20 cellular contexts compared by ENCODE assay signal in genomic region chr7:584820-585219, GRCh38.
DNase-seq lines count a peak whose midpoint lies in the region; ATAC-seq lines count a peak whose summit lies in the region.
"Had no signal": no experiment of that assay in that cellular context is flagged by ENCODE, and none has a peak within 500 bp of the region (broad histone marks: within the 10 kb centered on the region; RNA-seq: fewer than 3 reads in every experiment).

No MANE protein-coding gene starts in this region.

- H3K36me3 Mint-ChIP-seq in activated naive CD4-positive, alpha-beta T cell treated with anti-CD3 and anti-CD28 coated beads, Interleukin-2, amount 50 U/mL, for 24 hours = peaks cover 27% of the 10 kb centered on the region
- H3K36me3 Mint-ChIP-seq in activated naive CD8-positive, alpha-beta T cell = peaks cover 30% of the 10 kb centered on the region
- H3K36me3 Mint-ChIP-seq in stimulated activated memory B cell treated with anti-CD40 and anti-IgM and Interleukin-4, amounts not matched to agents 10 μg/mL and 1 μg/mL and 100 μg/mL, for 72 hours = peaks cover 60% of the 10 kb centered on the region

- peak overlapping the region; percentile 77 for H3K27ac ChIP-seq in KOPT-K1 (ENCODE audit: low read depth, low read length, poor library complexity, severe bottlenecking)
- H3K27ac ChIP-seq: ovary, thyroid gland had no signal

- no peak for ATAC-seq in stimulated activated memory B cell treated with anti-CD40 and anti-IgM and Interleukin-4, amounts not matched to agents 10 μg/mL and 1 μg/mL and 100 μg/mL, for 72 hours
- no peak for ATAC-seq in HG03097 (IDR thresholded peaks at IDR 0.05; ENCODE audit: low FRiP score, unreplicated experiment)
- no peak for ATAC-seq in HG03025 (IDR thresholded peaks at IDR 0.05; ENCODE audit: low FRiP score, unreplicated experiment)

- H3K4me1 Mint-ChIP-seq in activated naive CD4-positive, alpha-beta T cell treated with anti-CD3 and anti-CD28 coated beads, Interleukin-2, amount 50 U/mL, for 24 hours = peaks cover 35% of the 10 kb centered on the region
- peaks cover 45% of the 10 kb centered on the region for H3K4me1 Mint-ChIP-seq in activated naive CD8-positive, alpha-beta T cell (ENCODE audit: low read depth)
- H3K4me1 Mint-ChIP-seq in stimulated activated memory B cell treated with anti-CD40 and anti-IgM and Interleukin-4, amounts not matched to agents 10 μg/mL and 1 μg/mL and 100 μg/mL, for 72 hours = peaks cover 22% of the 10 kb centered on the region
- H3K4me1 Mint-ChIP-seq: endodermal cell had no signal

- peaks cover 5% of the 10 kb centered on the region for H3K9me3 Mint-ChIP-seq in activated naive CD4-positive, alpha-beta T cell treated with anti-CD3 and anti-CD28 coated beads, Interleukin-2, amount 50 U/mL, for 24 hours
- peaks cover 7% of the 10 kb centered on the region for H3K9me3 Mint-ChIP-seq in activated naive CD8-positive, alpha-beta T cell (ENCODE audit: low read depth)
- peaks cover 22% of the 10 kb centered on the region for H3K9me3 Mint-ChIP-seq in stimulated activated memory B cell treated with anti-CD40 and anti-IgM and Interleukin-4, amounts not matched to agents 10 μg/mL and 1 μg/mL and 100 μg/mL, for 72 hours

- H3K4me3 Mint-ChIP-seq in activated naive CD4-positive, alpha-beta T cell treated with anti-CD3 and anti-CD28 coated beads, Interleukin-2, amount 50 U/mL, for 24 hours = peak overlapping the region; percentile 95
- H3K4me3 Mint-ChIP-seq in activated naive CD8-positive, alpha-beta T cell = peak overlapping the region; percentile 93
- no peak overlapping the region for H3K4me3 Mint-ChIP-seq in stimulated activated memory B cell treated with anti-CD40 and anti-IgM and Interleukin-4, amounts not matched to agents 10 μg/mL and 1 μg/mL and 100 μg/mL, for 72 hours
- H3K4me3 Mint-ChIP-seq: endodermal cell, naive B cell had no signal

- peaks cover 66% of the 10 kb centered on the region; the same call in 1 of the 2 replicates for H3K36me3 ChIP-seq in KOPT-K1 (ENCODE audit: insufficient read depth, low read length)
- H3K36me3 ChIP-seq: ovary, thyroid gland had no signal

- H3K9me3 ChIP-seq in KOPT-K1 (ENCODE audit: insufficient read depth, low read length, poor library complexity, severe bottlenecking) = peaks cover 13% of the 10 kb centered on the region
- H3K9me3 ChIP-seq: ovary, thyroid gland had no signal

- no peaks in the 10 kb centered on the region for H3K27me3 Mint-ChIP-seq in activated naive CD4-positive, alpha-beta T cell treated with anti-CD3 and anti-CD28 coated beads, Interleukin-2, amount 50 U/mL, for 24 hours
- H3K27me3 Mint-ChIP-seq in activated naive CD8-positive, alpha-beta T cell = no peaks in the 10 kb centered on the region
- H3K27me3 Mint-ChIP-seq in stimulated activated memory B cell treated with anti-CD40 and anti-IgM and Interleukin-4, amounts not matched to agents 10 μg/mL and 1 μg/mL and 100 μg/mL, for 72 hours = no peaks in the 10 kb centered on the region
- H3K27me3 Mint-ChIP-seq: naive B cell had no signal

- DNase-seq in activated naive CD4-positive, alpha-beta T cell treated with anti-CD3 and anti-CD28 coated beads, Interleukin-2, amount 50 U/mL, for 16 hours = no peak
- no peak for DNase-seq in COLO829 (ENCODE audit: low spot score)
- DNase-seq: COR-L47, DMS79 treated with DMSO at 0.1 percent for 48 hours, endodermal cell, glutamatergic neuron, mesendoderm, MM.1S, naive B cell, NCI-H1436, NCI-H526, ovary, SHP77 had no signal

- peak overlapping the region; percentile 98 for H3K27ac Mint-ChIP-seq in activated naive CD4-positive, alpha-beta T cell treated with anti-CD3 and anti-CD28 coated beads, Interleukin-2, amount 50 U/mL, for 24 hours
- peak overlapping the region; percentile 97 for H3K27ac Mint-ChIP-seq in activated naive CD8-positive, alpha-beta T cell
- peak overlapping the region; percentile 56 for H3K27ac Mint-ChIP-seq in stimulated activated memory B cell treated with anti-CD40 and anti-IgM and Interleukin-4, amounts not matched to agents 10 μg/mL and 1 μg/mL and 100 μg/mL, for 72 hours
- H3K27ac Mint-ChIP-seq: endodermal cell had no signal
